Comparison of ENCODE assay signal across 8 cellular contexts in genomic region chr3:187745201-187746058, GRCh38. TPM values are rescaled to one million over a fixed set of nuclear protein-coding genes. Genes with fewer than 3 reads are reported as not detected.
A peak's percentile ranks its signal among the peaks of the same experiment; 100 is the strongest.
DNase-seq lines count a peak whose midpoint lies in the region; ATAC-seq and TF ChIP-seq lines count a peak whose summit lies in the region.

Gene BCL6 (minus strand): TSS chr3:187745468. CDS start chr3:187733693, 11,775 bp downstream.

- H3K9me3 Mint-ChIP-seq in activated naive CD8-positive, alpha-beta T cell treated with anti-CD3 and anti-CD28 coated beads, Interleukin-2, amount 10 ng/mL, durations not matched to agents 7 days and 5 days, result no peaks in the 10 kb centered on the region
- peaks cover 11% of the 10 kb centered on the region for H3K9me3 Mint-ChIP-seq in glutamatergic neuron (ENCODE audit: unreplicated experiment)

- TF ChIP-seq CTCF in glutamatergic neuron (IDR thresholded peaks at IDR 0.05; ENCODE audit: partially characterized antibody, unreplicated experiment) (no peak), omental fat pad (IDR thresholded peaks at IDR 0.05) (no peak)

- peak within 1 kb of the TSS; percentile 99 for H3K4me3 Mint-ChIP-seq in activated naive CD8-positive, alpha-beta T cell treated with anti-CD3 and anti-CD28 coated beads, Interleukin-2, amount 10 ng/mL, durations not matched to agents 7 days and 5 days
- peak within 1 kb of the TSS; percentile 99 for H3K4me3 Mint-ChIP-seq in glutamatergic neuron (ENCODE audit: unreplicated experiment)

- peaks cover 33% of the 10 kb centered on the region for H3K4me1 ChIP-seq in thymus (ENCODE audit: control insufficient read depth, insufficient read depth, low read length)

- WGBS in thymus, result under 1% methylated on average over 40 of the region's 40 CpGs

- peaks cover 53% of the 10 kb centered on the region for H3K4me1 Mint-ChIP-seq in activated naive CD8-positive, alpha-beta T cell treated with anti-CD3 and anti-CD28 coated beads, Interleukin-2, amount 10 ng/mL, durations not matched to agents 7 days and 5 days
- H3K4me1 Mint-ChIP-seq in glutamatergic neuron (ENCODE audit: low read depth, unreplicated experiment), result peaks cover 25% of the 10 kb centered on the region

- H3K27me3 ChIP-seq in thymus (ENCODE audit: control insufficient read depth, insufficient read depth), result no peaks in the 10 kb centered on the region

- H3K27me3 Mint-ChIP-seq in activated naive CD8-positive, alpha-beta T cell treated with anti-CD3 and anti-CD28 coated beads, Interleukin-2, amount 10 ng/mL, durations not matched to agents 7 days and 5 days, result no peaks in the 10 kb centered on the region
- peaks cover 18% of the 10 kb centered on the region for H3K27me3 Mint-ChIP-seq in glutamatergic neuron (ENCODE audit: unreplicated experiment)

- peak within 1 kb of the TSS; percentile 97 for H3K27ac ChIP-seq in thymus (ENCODE audit: low read depth)

- H3K36me3 Mint-ChIP-seq in activated naive CD8-positive, alpha-beta T cell treated with anti-CD3 and anti-CD28 coated beads, Interleukin-2, amount 10 ng/mL, durations not matched to agents 7 days and 5 days, result peaks cover 17% of the 10 kb centered on the region
- no peaks in the 10 kb centered on the region for H3K36me3 Mint-ChIP-seq in glutamatergic neuron (ENCODE audit: unreplicated experiment)

- H3K9me3 ChIP-seq in thymus (ENCODE audit: control insufficient read depth), result no peaks in the 10 kb centered on the region

- H3K27ac Mint-ChIP-seq in activated naive CD8-positive, alpha-beta T cell treated with anti-CD3 and anti-CD28 coated beads, Interleukin-2, amount 10 ng/mL, durations not matched to agents 7 days and 5 days, result peak within 1 kb of the TSS; percentile 99
- H3K27ac Mint-ChIP-seq in glutamatergic neuron (ENCODE audit: unreplicated experiment), result peak within 1 kb of the TSS; percentile 100

- no peaks in the 10 kb centered on the region for H3K36me3 ChIP-seq in thymus (ENCODE audit: control insufficient read depth, insufficient read depth)

- DNase-seq in GM04504 (ENCODE audit: low read depth), result peak; percentile 96
- DNase-seq in NCI-H1417 treated with DMSO at 0.1 percent for 48 hours (lab: John Stamatoyannopoulos, UW), result peak; percentile 74
- DNase-seq in SW 1271 (lab: John Stamatoyannopoulos, UW), result peak; percentile 83 to 94
- DNase-seq in activated naive CD8-positive, alpha-beta T cell treated with anti-CD3 and anti-CD28 coated beads, Interleukin-2, amount 10 ng/mL, durations not matched to agents 7 days and 5 days, result peak; percentile 90
- peak; percentile 80 for DNase-seq in glutamatergic neuron
- DNase-seq in omental fat pad (ENCODE audit: low spot score), result peak; percentile 80

- H3K4me3 ChIP-seq in thymus (ENCODE audit: low read length), result peak within 1 kb of the TSS; percentile 95

- POLR2A ChIA-PET in activated naive CD8-positive, alpha-beta T cell treated with anti-CD3 and anti-CD28 coated beads, Interleukin-2, amount 10 ng/mL, durations not matched to agents 7 days and 5 days (lab: Charles Lee), result interaction anchor here (0.6 to 9.2 kb wide), 60 partner anchors 8 to 1387 kb away, joined by 3 to 271 read pairs (median 4); partner anchors contain the start of genes LPP and RTP4

- ATAC-seq in HG02763 (IDR thresholded peaks at IDR 0.05; ENCODE audit: unreplicated experiment) (peak; percentile 80), omental fat pad (ENCODE audit: low FRiP score) (peak; percentile 67)
- ATAC-seq in activated naive CD8-positive, alpha-beta T cell treated with anti-CD3 and anti-CD28 coated beads, Interleukin-2, amount 10 ng/mL, durations not matched to agents 7 days and 5 days (ENCODE audit: low read depth), result peak; percentile 38

RNA-seq across cellular contexts. Expression of gene BCL6, which starts in this region (rescaled TPM):
- 10 to 100 TPM; 32.1 to 34.0 TPM for total RNA-seq in activated naive CD8-positive, alpha-beta T cell treated with anti-CD3 and anti-CD28 coated beads, Interleukin-2, amount 10 ng/mL, durations not matched to agents 7 days and 5 days
- total RNA-seq in glutamatergic neuron (ENCODE audit: unreplicated experiment) (2.5 TPM), omental fat pad (100 to 1,000 TPM; 148 to 323 (median 179) TPM)
- polyA plus RNA-seq in thymus, result 56.2 TPM

Comparison
In these comparisons a context has a peak if more than half of its experiments do, and no peak if none do; other contexts are left out.
1. Peak in every context shown above with its lines: DNase-seq, ATAC-seq, H3K4me3 ChIP-seq and H3K27ac ChIP-seq.
2. RNA of gene BCL6 (total RNA-seq): 148 to 323 TPM in omental fat pad; 32.1 to 34.0 TPM in activated naive CD8-positive, alpha-beta T cell treated with anti-CD3 and anti-CD28 coated beads, Interleukin-2, amount 10 ng/mL, durations not matched to agents 7 days and 5 days and 2.5 TPM in glutamatergic neuron (single experiment); every median in the first group is over 4 times any median in the second.